Comparison of ENCODE assay signal across 19 cellular contexts in the genomic region with DNA sequence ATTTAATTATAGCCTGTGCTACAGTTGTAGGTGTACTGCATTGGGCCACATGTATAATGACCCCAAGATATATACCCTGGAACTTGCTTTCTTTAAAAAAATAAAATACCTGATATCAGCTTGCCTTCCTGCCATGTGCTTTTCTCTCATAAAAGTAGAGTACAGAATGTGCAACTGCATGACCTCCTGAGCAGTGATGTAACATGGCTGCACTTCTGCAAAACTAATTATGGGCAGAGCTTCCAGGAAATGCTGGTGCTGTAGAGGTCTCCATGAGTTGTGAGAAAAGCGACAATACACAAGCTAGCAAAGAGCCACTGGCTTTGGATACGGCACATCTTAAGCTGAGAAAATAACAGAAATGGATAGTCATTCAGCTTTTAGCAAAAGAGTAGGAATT. TPM values are rescaled to one million over a fixed set of nuclear protein-coding genes. Genes with fewer than 3 reads are reported as not detected.
A peak's percentile ranks its signal among the peaks of the same experiment; 100 is the strongest.
DNase-seq lines count a peak whose midpoint lies in the region; ATAC-seq and TF ChIP-seq lines count a peak whose summit lies in the region.
"Had no signal": no experiment of that assay in that cellular context is flagged by ENCODE, and none has a peak within 500 bp of the region (broad histone marks: within the 10 kb centered on the region; RNA-seq: fewer than 3 reads in every experiment).

No MANE protein-coding gene starts in this region.

- H3K9me3 ChIP-seq in psoas muscle = no peaks in the 10 kb centered on the region
- H3K9me3 ChIP-seq: SJCRH30, suprapubic skin had no signal

- peaks cover 9% of the 10 kb centered on the region for H3K4me1 ChIP-seq in psoas muscle

- intact Hi-C loops in psoas muscle (cut with DNase I) = no loop called here

- H3K4me3 ChIP-seq in psoas muscle = no peak overlapping the region
- H3K4me3 ChIP-seq: cardiac muscle cell, SJCRH30, suprapubic skin had no signal

- WGBS in psoas muscle, 3 donors = 62 to 71% (median 68%) methylated on average over 2 of the region's 2 CpGs

- no peaks in the 10 kb centered on the region for H3K27me3 ChIP-seq in psoas muscle (ENCODE audit: insufficient read depth in 3 of 3, low read length in 2 of 3)
- H3K27me3 ChIP-seq: cardiac muscle cell, SJCRH30, suprapubic skin had no signal

- TF ChIP-seq CTCF in psoas muscle (IDR thresholded peaks at IDR 0.05) = no peak

- H3K36me3 ChIP-seq in psoas muscle (ENCODE audit: insufficient read depth in 1 of 2, low read depth in 1 of 2) = peaks cover 0 to 91% of the 10 kb centered on the region in 2 donors

- DNase-seq in CD1c-positive myeloid dendritic cell (ENCODE audit: extremely low spot score) (peak; percentile 67), MV-4-11 (lab: John Stamatoyannopoulos, UW) (peak; percentile 87), amniotic epithelial cell (ENCODE audit: low read depth) (peak; percentile 31), psoas muscle (no peak), SHP77 treated with DMSO at 0.1 percent for 48 hours (lab: John Stamatoyannopoulos, UW) (no peak), NCI-H510A (lab: John Stamatoyannopoulos, UW) (no peak), DMS153 (lab: John Stamatoyannopoulos, UW) (no peak)
- DNase-seq: activated CD4-positive, alpha-beta T cell treated with anti-CD3 and anti-CD28 coated beads, Interleukin-2, amount 50 U/mL, for 4 hours; activated gamma-delta T cell treated with Interleukin-2 at 50 U/mL for 16 hours; hippocampal formation; naive B cell; NCI-H524; right cardiac atrium; SJCRH30; T-helper 2 cell had no signal

- H3K27ac ChIP-seq in psoas muscle = peak overlapping the region; percentile 46
- H3K27ac ChIP-seq: cardiac muscle cell, KMS-11, SJCRH30, suprapubic skin had no signal

- ATAC-seq in psoas muscle (peak in 1 of 4 donors; percentile 68), GM21529 (IDR thresholded peaks at IDR 0.05; ENCODE audit: unreplicated experiment) (no peak)

RNA-seq across cellular contexts. Expression of a gene that starts 6.5 kb away (rescaled TPM):
- 10 to 100 TPM in 2 of 4 donors, 1 to 10 TPM in 2; 8.3 to 11.6 (median 10.0) TPM for total RNA-seq in psoas muscle
- polyA plus RNA-seq in psoas muscle = 10 to 100 TPM in 2 of 3 donors, 1 to 10 TPM in 1; 6.8 to 15.2 (median 14.3) TPM

RNA-seq across cellular contexts. Expression of a gene that starts 37.0 kb away (rescaled TPM):
- 10 to 100 TPM in 3 of 4 donors, 1 to 10 TPM in 1; 8.8 to 23.1 (median 15.3) TPM for total RNA-seq in psoas muscle
- 10 to 100 TPM in 1 of 3 donors, 1 to 10 TPM in 2; 8.8 to 32.2 (median 9.5) TPM for polyA plus RNA-seq in psoas muscle

Comparison
In these comparisons a context has a peak if more than half of its experiments do, and no peak if none do; other contexts are left out.
1. DNase-seq: peak in CD1c-positive myeloid dendritic cell (single experiment), MV-4-11 (single experiment) and amniotic epithelial cell (single experiment); none in psoas muscle (0 of 2), SHP77 treated with DMSO at 0.1 percent for 48 hours (single experiment), NCI-H510A (single experiment) and DMS153 (single experiment).